ENCODE assay signal across 12 cellular contexts in the genomic region with DNA sequence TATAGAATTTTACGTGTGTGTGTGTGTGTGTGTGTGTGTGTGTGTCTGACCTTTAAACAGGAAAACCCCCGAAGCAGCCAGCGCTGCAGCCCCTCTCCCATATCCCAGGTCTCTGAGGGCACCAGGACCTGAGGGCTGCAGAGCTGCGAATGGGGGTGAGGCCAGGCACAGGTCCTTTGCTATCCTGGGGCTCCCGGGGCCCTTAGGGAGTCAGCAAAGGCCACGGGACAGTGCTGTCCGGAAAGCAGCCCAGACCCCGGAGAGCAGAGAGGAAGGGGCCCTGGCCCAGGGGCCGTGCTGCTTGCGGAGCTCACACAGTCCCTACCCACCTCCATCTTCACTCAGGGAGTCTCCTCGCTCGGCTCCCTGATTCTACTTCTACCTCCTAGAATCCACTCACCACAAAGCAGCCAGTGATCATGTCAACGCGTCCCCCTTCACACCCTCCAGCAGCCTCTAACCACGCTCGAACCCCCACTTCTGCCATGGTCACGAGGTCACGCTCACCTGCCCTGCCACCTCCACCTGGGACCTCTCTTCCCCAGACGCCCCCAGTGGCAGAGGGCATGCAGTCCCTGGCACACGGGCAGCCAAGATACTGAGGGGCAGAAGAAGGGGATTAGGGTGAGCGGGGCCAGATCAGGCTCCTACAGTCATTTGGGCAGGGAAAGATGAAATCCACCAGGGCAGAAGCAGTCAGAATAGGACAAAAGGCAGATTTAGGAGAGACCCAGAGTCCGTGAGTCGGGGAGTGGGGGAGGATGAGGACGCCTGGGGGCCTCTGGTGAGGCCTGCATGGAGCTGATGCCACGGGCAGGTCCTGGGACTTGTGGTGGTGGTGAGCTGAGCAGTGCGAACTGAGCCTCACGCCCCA.
DNase-seq lines count a peak whose midpoint lies in the region; ATAC-seq and TF ChIP-seq lines count a peak whose summit lies in the region.
"Had no signal": no experiment of that assay in that cellular context is flagged by ENCODE, and none has a peak within 500 bp of the region (broad histone marks: within the 10 kb centered on the region; RNA-seq: fewer than 3 reads in every experiment).

No MANE protein-coding gene starts in this region.

- CTCF ChIA-PET in activated naive CD4-positive, alpha-beta T cell treated with anti-CD3 and anti-CD28 coated beads, Interleukin-2, amount 10 ng/mL, durations not matched to agents 7 days and 5 days (lab: Charles Lee) = interaction anchor here (0.7 kb wide), 1 partner anchor 522 kb away, joined by 4 read pairs; no protein-coding TSS in a partner anchor
- CTCF ChIA-PET in RWPE1 (lab: Yijun Ruan, JAX) = interaction anchor here (0.6 kb wide), 1 partner anchor 71 kb away, joined by 3 read pairs; no protein-coding TSS in a partner anchor

- peak overlapping the region; percentile 96 for H3K27ac ChIP-seq in RWPE1
- H3K27ac ChIP-seq: coronary artery had no signal

- no peak for DNase-seq in activated naive CD4-positive, alpha-beta T cell treated with anti-CD3 and anti-CD28 coated beads, Interleukin-2, amount 10 ng/mL, durations not matched to agents 7 days and 5 days
- DNase-seq in activated naive CD4-positive, alpha-beta T cell treated with Interleukin-2 at 50 U/mL for 16 hours = no peak
- DNase-seq in RWPE1 (ENCODE audit: low spot score) (no peak), memory B cell (ENCODE audit: low spot score in 2 of 2) (no peak)
- DNase-seq in stimulated activated effector memory CD8-positive, alpha-beta T cell treated with anti-CD3 and anti-CD28 coated beads, Interleukin-12 subunit alpha, Interleukin-12 subunit beta, amount 100 ng/mL, for 72 hours (ENCODE audit: low spot score in 2 of 2) = peak in 1 of 2 donors; percentile 43
- DNase-seq in effector CD4-positive, alpha-beta T cell = no peak
- DNase-seq: activated CD4-positive, alpha-beta memory T cell treated with anti-CD3 and anti-CD28 coated beads, Interleukin-2, amount 10 ng/mL, durations not matched to agents 7 days and 5 days; NCI-H1694 treated with DMSO at 0.1 percent for 48 hours had no signal

- no peak for TF ChIP-seq CTCF in RWPE1 (conservative IDR thresholded peaks at IDR 0.05; ENCODE audit: low read depth)

- no peaks in the 10 kb centered on the region for H3K27me3 Mint-ChIP-seq in activated naive CD4-positive, alpha-beta T cell treated with anti-CD3 and anti-CD28 coated beads, Interleukin-2, amount 10 ng/mL, durations not matched to agents 7 days and 5 days
- H3K27me3 Mint-ChIP-seq in memory B cell = no peaks in the 10 kb centered on the region
- H3K27me3 Mint-ChIP-seq: activated CD4-positive, alpha-beta memory T cell treated with anti-CD3 and anti-CD28 coated beads, Interleukin-2, amount 10 ng/mL, durations not matched to agents 7 days and 5 days had no signal

- H3K27ac Mint-ChIP-seq in activated naive CD4-positive, alpha-beta T cell treated with anti-CD3 and anti-CD28 coated beads, Interleukin-2, amount 10 ng/mL, durations not matched to agents 7 days and 5 days = peak overlapping the region; percentile 7
- H3K27ac Mint-ChIP-seq in memory B cell = peak overlapping the region; percentile 84
- peak overlapping the region; percentile 61 for H3K27ac Mint-ChIP-seq in stimulated activated effector memory CD8-positive, alpha-beta T cell treated with anti-CD3 and anti-CD28 coated beads, Interleukin-12 subunit alpha, Interleukin-12 subunit beta, amount 100 ng/mL, for 72 hours
- H3K27ac Mint-ChIP-seq: activated CD4-positive, alpha-beta memory T cell treated with anti-CD3 and anti-CD28 coated beads, Interleukin-2, amount 10 ng/mL, durations not matched to agents 7 days and 5 days; nephron had no signal

- no peaks in the 10 kb centered on the region for H3K4me1 Mint-ChIP-seq in activated naive CD4-positive, alpha-beta T cell treated with anti-CD3 and anti-CD28 coated beads, Interleukin-2, amount 10 ng/mL, durations not matched to agents 7 days and 5 days
- H3K4me1 Mint-ChIP-seq in memory B cell = peaks cover 2% of the 10 kb centered on the region
- H3K4me1 Mint-ChIP-seq in stimulated activated effector memory CD8-positive, alpha-beta T cell treated with anti-CD3 and anti-CD28 coated beads, Interleukin-12 subunit alpha, Interleukin-12 subunit beta, amount 100 ng/mL, for 72 hours = peaks cover 5% of the 10 kb centered on the region
- H3K4me1 Mint-ChIP-seq: activated CD4-positive, alpha-beta memory T cell treated with anti-CD3 and anti-CD28 coated beads, Interleukin-2, amount 10 ng/mL, durations not matched to agents 7 days and 5 days had no signal

- peaks cover 3% of the 10 kb centered on the region for H3K36me3 Mint-ChIP-seq in activated naive CD4-positive, alpha-beta T cell treated with anti-CD3 and anti-CD28 coated beads, Interleukin-2, amount 10 ng/mL, durations not matched to agents 7 days and 5 days
- peaks cover 16% of the 10 kb centered on the region for H3K36me3 Mint-ChIP-seq in memory B cell
- H3K36me3 Mint-ChIP-seq in stimulated activated effector memory CD8-positive, alpha-beta T cell treated with anti-CD3 and anti-CD28 coated beads, Interleukin-12 subunit alpha, Interleukin-12 subunit beta, amount 100 ng/mL, for 72 hours = peaks cover 30% of the 10 kb centered on the region

- no peak overlapping the region for H3K4me3 Mint-ChIP-seq in activated naive CD4-positive, alpha-beta T cell treated with anti-CD3 and anti-CD28 coated beads, Interleukin-2, amount 10 ng/mL, durations not matched to agents 7 days and 5 days
- H3K4me3 Mint-ChIP-seq in memory B cell = no peak overlapping the region
- no peak overlapping the region for H3K4me3 Mint-ChIP-seq in stimulated activated effector memory CD8-positive, alpha-beta T cell treated with anti-CD3 and anti-CD28 coated beads, Interleukin-12 subunit alpha, Interleukin-12 subunit beta, amount 100 ng/mL, for 72 hours
- H3K4me3 Mint-ChIP-seq: activated CD4-positive, alpha-beta memory T cell treated with anti-CD3 and anti-CD28 coated beads, Interleukin-2, amount 10 ng/mL, durations not matched to agents 7 days and 5 days; nephron had no signal

- POLR2A ChIA-PET in RWPE1 (lab: Yijun Ruan, JAX; ENCODE audit: low non-redundant PET) = no interaction called here

- ATAC-seq in memory B cell (ENCODE audit: low read depth) = no peak
- peak; percentile 37 for ATAC-seq in stimulated activated effector memory CD8-positive, alpha-beta T cell treated with anti-CD3 and anti-CD28 coated beads, Interleukin-12 subunit alpha, Interleukin-12 subunit beta, amount 100 ng/mL, for 72 hours
- ATAC-seq in HG03039 (IDR thresholded peaks at IDR 0.05; ENCODE audit: unreplicated experiment) = no peak
- no peak for ATAC-seq in GM18873 (IDR thresholded peaks at IDR 0.05; ENCODE audit: low FRiP score, unreplicated experiment)

- H3K9me3 Mint-ChIP-seq in activated naive CD4-positive, alpha-beta T cell treated with anti-CD3 and anti-CD28 coated beads, Interleukin-2, amount 10 ng/mL, durations not matched to agents 7 days and 5 days = no peaks in the 10 kb centered on the region
- H3K9me3 Mint-ChIP-seq in memory B cell = no peaks in the 10 kb centered on the region
- H3K9me3 Mint-ChIP-seq in stimulated activated effector memory CD8-positive, alpha-beta T cell treated with anti-CD3 and anti-CD28 coated beads, Interleukin-12 subunit alpha, Interleukin-12 subunit beta, amount 100 ng/mL, for 72 hours = no peaks in the 10 kb centered on the region
- H3K9me3 Mint-ChIP-seq: activated CD4-positive, alpha-beta memory T cell treated with anti-CD3 and anti-CD28 coated beads, Interleukin-2, amount 10 ng/mL, durations not matched to agents 7 days and 5 days; nephron had no signal

Comparison
In these comparisons a context has a peak if more than half of its experiments do, and no peak if none do; other contexts are left out.
1. H3K27ac Mint-ChIP-seq: peak in every context shown above with its lines; median percentile 84 in memory B cell; 61 in stimulated activated effector memory CD8-positive, alpha-beta T cell treated with anti-CD3 and anti-CD28 coated beads, Interleukin-12 subunit alpha, Interleukin-12 subunit beta, amount 100 ng/mL, for 72 hours; 7 in activated naive CD4-positive, alpha-beta T cell treated with anti-CD3 and anti-CD28 coated beads, Interleukin-2, amount 10 ng/mL, durations not matched to agents 7 days and 5 days.